Comparison of ENCODE assay signal across 1 cellular context in genomic region chr7:154676422-154677073, GRCh38.
TF ChIP-seq lines count a peak whose summit lies in the region.

No MANE protein-coding gene starts in this region.

TF ChIP-seq in K562, 482 proteins besides CTCF, POLR2A, EP300 and RAD21 (continued from another document and continues in another):
- TF ChIP-seq POLR2AphosphoS5 (IDR thresholded peaks at IDR 0.05; ENCODE audit: control insufficient read depth, insufficient read depth, low read depth, low read length) (peak; percentile 91), AFF1 (IDR thresholded peaks at IDR 0.05; ENCODE audit: low read depth in 1 of 2, partially characterized antibody in 2 of 2) (peak; percentile 66 to 78), ATF4 (CRISPR knock-in tag; IDR thresholded peaks at IDR 0.05) (peak; percentile 71; the same call in 1 of the 2 replicates), CHD4 (IDR thresholded peaks at IDR 0.05; ENCODE audit: insufficient read depth, insufficient replicate concordance, low read depth, low read length, poor library complexity, severe bottlenecking) (no peak), ZNF79 (CRISPR knock-in tag; IDR thresholded peaks at IDR 0.05; ENCODE audit: low read depth) (no peak), SRSF3 (IDR thresholded peaks at IDR 0.05; ENCODE audit: insufficient read depth, low read length) (no peak), ZNF584 (CRISPR knock-in tag; IDR thresholded peaks at IDR 0.05; ENCODE audit: low read depth) (no peak; the same call in 1 of the 2 replicates), ZNF75A (CRISPR knock-in tag; IDR thresholded peaks at IDR 0.05) (peak; percentile 74; the same call in 1 of the 2 replicates), SAP30 (IDR thresholded peaks at IDR 0.05; ENCODE audit: borderline replicate concordance, insufficient read depth, low read depth, low read length, poor library complexity, severe bottlenecking) (no peak), SMARCB1 (IDR thresholded peaks at IDR 0.05; ENCODE audit: insufficient read length, low read depth) (no peak), ZNF224 (CRISPR knock-in tag; IDR thresholded peaks at IDR 0.05) (0 out of 2 replicates have a peak, but pooled peaks have one; percentile 59), POLR3A (IDR thresholded peaks at IDR 0.05; ENCODE audit: borderline replicate concordance, extremely low read depth, insufficient read depth, insufficient read length) (no peak), NELFE (IDR thresholded peaks at IDR 0.05; ENCODE audit: insufficient read depth, insufficient read length) (no peak), ZNF655 (CRISPR knock-in tag; IDR thresholded peaks at IDR 0.05) (no peak), CTBP1 (IDR thresholded peaks at IDR 0.05; ENCODE audit: borderline replicate concordance) (peak; percentile 89), ASH1L (IDR thresholded peaks at IDR 0.05; ENCODE audit: borderline replicate concordance, low read depth, partially characterized antibody) (no peak), DIDO1 (tag; IDR thresholded peaks at IDR 0.05; ENCODE audit: low read depth) (no peak; the same call in 1 of the 2 replicates), BCOR (IDR thresholded peaks at IDR 0.05) (peak; percentile 89), FOSL1 (tag; conservative IDR thresholded peaks at IDR 0.05) (peak; percentile 89), ERF (CRISPR knock-in tag; IDR thresholded peaks at IDR 0.05) (peak; percentile 83; the same call in 1 of the 2 replicates), KDM1A (IDR thresholded peaks at IDR 0.05) (peak; percentile 87 to 92), CREB3L1 (IDR thresholded peaks at IDR 0.05; ENCODE audit: borderline replicate concordance, low read depth) (peak; percentile 72; the same call in 1 of the 2 replicates), MAFG (tag; conservative IDR thresholded peaks at IDR 0.05) (no peak), ESRRA (IDR thresholded peaks at IDR 0.05; ENCODE audit: borderline replicate concordance, low read depth) (peak; percentile 92), RFX7 (CRISPR knock-in tag; IDR thresholded peaks at IDR 0.05) (no peak), HNRNPL (IDR thresholded peaks at IDR 0.05; ENCODE audit: low read depth, low read length) (no peak), NFIX (CRISPR knock-in tag; IDR thresholded peaks at IDR 0.05; ENCODE audit: low read depth) (no peak), ZNF444 (CRISPR knock-in tag; IDR thresholded peaks at IDR 0.05) (no peak), PTRF (tag; IDR thresholded peaks at IDR 0.05) (no peak), ZNF398 (CRISPR knock-in tag; IDR thresholded peaks at IDR 0.05) (no peak), ZNF146 (CRISPR knock-in tag; IDR thresholded peaks at IDR 0.05; ENCODE audit: unreplicated experiment) (no peak), ATF7 (IDR thresholded peaks at IDR 0.05) (peak; percentile 60), ZFP91 (CRISPR knock-in tag; IDR thresholded peaks at IDR 0.05) (no peak; the same call in 1 of the 2 replicates), RNF219 (CRISPR knock-in tag; IDR thresholded peaks at IDR 0.05) (no peak), BHLHE40 (IDR thresholded peaks at IDR 0.05; ENCODE audit: low read length) (peak; percentile 63), POU5F1 (IDR thresholded peaks at IDR 0.05; ENCODE audit: borderline replicate concordance, low read depth, low read length, partially characterized antibody) (no peak)
- TF ChIP-seq, protein P1, sequence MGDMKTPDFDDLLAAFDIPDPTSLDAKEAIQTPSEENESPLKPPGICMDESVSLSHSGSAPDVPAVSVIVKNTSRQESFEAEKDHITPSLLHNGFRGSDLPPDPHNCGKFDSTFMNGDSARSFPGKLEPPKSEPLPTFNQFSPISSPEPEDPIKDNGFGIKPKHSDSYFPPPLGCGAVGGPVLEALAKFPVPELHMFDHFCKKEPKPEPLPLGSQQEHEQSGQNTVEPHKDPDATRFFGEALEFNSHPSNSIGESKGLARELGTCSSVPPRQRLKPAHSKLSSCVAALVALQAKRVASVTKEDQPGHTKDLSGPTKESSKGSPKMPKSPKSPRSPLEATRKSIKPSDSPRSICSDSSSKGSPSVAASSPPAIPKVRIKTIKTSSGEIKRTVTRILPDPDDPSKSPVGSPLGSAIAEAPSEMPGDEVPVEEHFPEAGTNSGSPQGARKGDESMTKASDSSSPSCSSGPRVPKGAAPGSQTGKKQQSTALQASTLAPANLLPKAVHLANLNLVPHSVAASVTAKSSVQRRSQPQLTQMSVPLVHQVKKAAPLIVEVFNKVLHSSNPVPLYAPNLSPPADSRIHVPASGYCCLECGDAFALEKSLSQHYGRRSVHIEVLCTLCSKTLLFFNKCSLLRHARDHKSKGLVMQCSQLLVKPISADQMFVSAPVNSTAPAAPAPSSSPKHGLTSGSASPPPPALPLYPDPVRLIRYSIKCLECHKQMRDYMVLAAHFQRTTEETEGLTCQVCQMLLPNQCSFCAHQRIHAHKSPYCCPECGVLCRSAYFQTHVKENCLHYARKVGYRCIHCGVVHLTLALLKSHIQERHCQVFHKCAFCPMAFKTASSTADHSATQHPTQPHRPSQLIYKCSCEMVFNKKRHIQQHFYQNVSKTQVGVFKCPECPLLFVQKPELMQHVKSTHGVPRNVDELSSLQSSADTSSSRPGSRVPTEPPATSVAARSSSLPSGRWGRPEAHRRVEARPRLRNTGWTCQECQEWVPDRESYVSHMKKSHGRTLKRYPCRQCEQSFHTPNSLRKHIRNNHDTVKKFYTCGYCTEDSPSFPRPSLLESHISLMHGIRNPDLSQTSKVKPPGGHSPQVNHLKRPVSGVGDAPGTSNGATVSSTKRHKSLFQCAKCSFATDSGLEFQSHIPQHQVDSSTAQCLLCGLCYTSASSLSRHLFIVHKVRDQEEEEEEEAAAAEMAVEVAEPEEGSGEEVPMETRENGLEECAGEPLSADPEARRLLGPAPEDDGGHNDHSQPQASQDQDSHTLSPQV (IDR thresholded peaks at IDR 0.05) = peak; percentile 71
- TF ChIP-seq, protein P2, sequence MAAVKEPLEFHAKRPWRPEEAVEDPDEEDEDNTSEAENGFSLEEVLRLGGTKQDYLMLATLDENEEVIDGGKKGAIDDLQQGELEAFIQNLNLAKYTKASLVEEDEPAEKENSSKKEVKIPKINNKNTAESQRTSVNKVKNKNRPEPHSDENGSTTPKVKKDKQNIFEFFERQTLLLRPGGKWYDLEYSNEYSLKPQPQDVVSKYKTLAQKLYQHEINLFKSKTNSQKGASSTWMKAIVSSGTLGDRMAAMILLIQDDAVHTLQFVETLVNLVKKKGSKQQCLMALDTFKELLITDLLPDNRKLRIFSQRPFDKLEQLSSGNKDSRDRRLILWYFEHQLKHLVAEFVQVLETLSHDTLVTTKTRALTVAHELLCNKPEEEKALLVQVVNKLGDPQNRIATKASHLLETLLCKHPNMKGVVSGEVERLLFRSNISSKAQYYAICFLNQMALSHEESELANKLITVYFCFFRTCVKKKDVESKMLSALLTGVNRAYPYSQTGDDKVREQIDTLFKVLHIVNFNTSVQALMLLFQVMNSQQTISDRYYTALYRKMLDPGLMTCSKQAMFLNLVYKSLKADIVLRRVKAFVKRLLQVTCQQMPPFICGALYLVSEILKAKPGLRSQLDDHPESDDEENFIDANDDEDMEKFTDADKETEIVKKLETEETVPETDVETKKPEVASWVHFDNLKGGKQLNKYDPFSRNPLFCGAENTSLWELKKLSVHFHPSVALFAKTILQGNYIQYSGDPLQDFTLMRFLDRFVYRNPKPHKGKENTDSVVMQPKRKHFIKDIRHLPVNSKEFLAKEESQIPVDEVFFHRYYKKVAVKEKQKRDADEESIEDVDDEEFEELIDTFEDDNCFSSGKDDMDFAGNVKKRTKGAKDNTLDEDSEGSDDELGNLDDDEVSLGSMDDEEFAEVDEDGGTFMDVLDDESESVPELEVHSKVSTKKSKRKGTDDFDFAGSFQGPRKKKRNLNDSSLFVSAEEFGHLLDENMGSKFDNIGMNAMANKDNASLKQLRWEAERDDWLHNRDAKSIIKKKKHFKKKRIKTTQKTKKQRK (IDR thresholded peaks at IDR 0.05; ENCODE audit: borderline replicate concordance, low read depth, low read length) = no peak
